8 cellular contexts compared by ENCODE assay signal in the genomic region with DNA sequence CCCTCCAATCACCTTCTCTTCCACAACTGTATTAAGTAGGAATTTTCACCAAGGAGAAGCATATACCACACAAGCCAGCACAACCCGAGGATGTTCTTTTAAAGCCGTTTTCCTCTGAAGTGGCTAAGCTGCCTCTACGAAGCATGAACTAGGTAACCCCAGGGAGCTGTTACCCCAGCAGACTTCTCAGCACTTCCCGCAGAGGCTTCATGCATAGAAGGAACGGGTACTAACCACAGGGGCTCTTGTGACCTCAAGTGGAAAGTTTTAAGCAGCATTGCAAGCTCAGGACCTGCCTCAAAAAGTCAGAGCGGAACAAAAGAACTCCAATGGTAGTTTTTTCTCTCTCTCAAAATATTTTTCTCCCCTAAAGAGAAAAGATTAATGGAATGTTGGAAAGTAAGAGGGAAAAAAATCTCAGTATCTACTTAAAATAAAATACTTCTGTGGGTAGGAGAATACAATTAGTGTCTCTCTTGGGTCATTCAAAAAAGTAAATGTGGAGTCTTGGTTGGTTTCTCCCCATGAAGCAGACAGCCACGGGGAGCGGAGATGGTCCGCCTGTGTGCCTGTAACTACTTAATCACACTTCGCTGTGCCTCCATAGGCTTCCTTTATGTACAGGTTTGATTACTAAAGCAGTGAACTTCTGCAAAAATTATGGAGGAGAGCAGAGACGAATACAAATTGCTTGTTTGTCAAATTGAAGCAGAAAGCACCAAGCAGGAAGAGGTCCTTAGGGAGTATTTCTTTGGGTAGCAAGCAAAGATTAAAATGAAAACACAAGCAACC. TPM values are rescaled to one million over a fixed set of nuclear protein-coding genes. Genes with fewer than 3 reads are reported as not detected.
DNase-seq lines count a peak whose midpoint lies in the region; ATAC-seq and TF ChIP-seq lines count a peak whose summit lies in the region.

No MANE protein-coding gene starts in this region.

- H3K4me3 Mint-ChIP-seq in H9 = no peak overlapping the region

- H3K36me3 ChIP-seq in OCI-LY1 (ENCODE audit: insufficient read depth, low read length) = peaks cover 32% of the 10 kb centered on the region

- H3F3A ChIP-seq in OCI-LY1 (ENCODE audit: insufficient read depth, low read length) = no peaks in the 10 kb centered on the region

- H2AFZ ChIP-seq in H9 (ENCODE audit: low read length) (no peak overlapping the region), OCI-LY1 (ENCODE audit: low read length) (no peak overlapping the region)

- H3K9ac ChIP-seq in H9 (ENCODE audit: extremely low read depth, insufficient read length, low read length) (no peak overlapping the region), OCI-LY1 (ENCODE audit: low read length) (peak overlapping the region; percentile 31; the same call in 1 of the 2 replicates)

- H4K91ac ChIP-seq in H9 (ENCODE audit: insufficient read length, low read depth, low read length) = no peak overlapping the region

- H3K14ac ChIP-seq in H9 (ENCODE audit: insufficient read depth, low read length) = no peak overlapping the region

- H3K27ac Mint-ChIP-seq in H9 = peak overlapping the region in 2 of 3 experiments; percentile 66 to 90; a peak in 6 of 7 replicates

- H2BK12ac ChIP-seq in H9 (ENCODE audit: insufficient read length, low read depth, low read length) = no peak overlapping the region

- H2BK20ac ChIP-seq in H9 (ENCODE audit: low read depth, low read length, poor library complexity, severe bottlenecking) = no peak overlapping the region

- H2BK15ac ChIP-seq in H9 (ENCODE audit: low read depth, low read length) = no peak overlapping the region

- no peak overlapping the region for H2AK5ac ChIP-seq in H9 (ENCODE audit: insufficient read length, low read length)

- H3K9me2 ChIP-seq in OCI-LY1 (ENCODE audit: low read depth, low read length) = no peaks in the 10 kb centered on the region

- no peak overlapping the region for H3T11ph ChIP-seq in H9 (ENCODE audit: low read length)

- H4K20me1 ChIP-seq in H9 (ENCODE audit: control insufficient read depth, insufficient read depth, insufficient read length) (no peaks in the 10 kb centered on the region), OCI-LY1 (ENCODE audit: insufficient read depth, low read length) (no peaks in the 10 kb centered on the region)

- DNase-seq in H9 (no peak), dorsolateral prefrontal cortex (no peak), NCI-H2081 (lab: John Stamatoyannopoulos, UW) (no peak), ecto neural progenitor cell (ENCODE audit: low spot score) (no peak), mesenteric fat pad (ENCODE audit: low spot score) (no peak)
- DNase-seq in stimulated activated naive CD8-positive, alpha-beta T cell treated with anti-CD3 and anti-CD28 coated beads, Interleukin-15, Interleukin-2, amounts not matched to agents 100 U/mL and 50 U/mL, for 24 hours = peak; percentile 55

- no peaks in the 10 kb centered on the region for H3K9me3 ChIP-seq in H9 (ENCODE audit: control insufficient read depth, low read depth, low read length)
- H3K9me3 ChIP-seq in OCI-LY1 (ENCODE audit: low read length) = no peaks in the 10 kb centered on the region

- H3K4ac ChIP-seq in H9 (ENCODE audit: low read depth, low read length) = no peak overlapping the region

- no peaks in the 10 kb centered on the region for H3K79me1 ChIP-seq in H9 (ENCODE audit: insufficient read depth, low read depth, low read length, poor library complexity, severe bottlenecking)

- no peak overlapping the region for H3K23ac ChIP-seq in H9 (ENCODE audit: insufficient read length, low read depth, low read length)

- H3K27me3 ChIP-seq in H9 (ENCODE audit: insufficient read depth, low read length) (no peaks in the 10 kb centered on the region), OCI-LY1 (ENCODE audit: insufficient read depth, low read length) (no peaks in the 10 kb centered on the region), dorsolateral prefrontal cortex (no peaks in the 10 kb centered on the region)

- no peaks in the 10 kb centered on the region for H3K27me3 Mint-ChIP-seq in H9 (ENCODE audit: low read depth)

- H4K5ac ChIP-seq in H9 (ENCODE audit: insufficient read length, low read depth, low read length) = no peak overlapping the region

- no peaks in the 10 kb centered on the region for H3K9me3 Mint-ChIP-seq in H9

- peaks cover 31 to 68% (median 57%) of the 10 kb centered on the region in 3 experiments; a peak in 6 of 7 replicates for H3K36me3 Mint-ChIP-seq in H9 (ENCODE audit: insufficient read depth in 1 of 3, low read depth in 3 of 3)

- intact Hi-C loops in dorsolateral prefrontal cortex (cut with DNase I) = no loop called here

- no peak overlapping the region for H4K8ac ChIP-seq in H9 (replicated peaks; ENCODE audit: insufficient read length, low read depth, low read length)

- H3K56ac ChIP-seq in H9 (ENCODE audit: insufficient read length, low read depth, low read length) = no peak overlapping the region

- H3K4me2 ChIP-seq in H9 (ENCODE audit: insufficient read depth, insufficient read length, low read length) (no peak overlapping the region), OCI-LY1 (ENCODE audit: low read length) (peak overlapping the region; percentile 63)

- H3K27ac ChIP-seq in H9 (ENCODE audit: insufficient read length, low read depth, low read length) (no peak overlapping the region), OCI-LY1 (ENCODE audit: low read depth, low read length, poor library complexity, severe bottlenecking) (peak overlapping the region; percentile 61), dorsolateral prefrontal cortex (peak overlapping the region in 54 of 59 donors; percentile 37 to 98 (median 80))

- H2BK120ac ChIP-seq in H9 (ENCODE audit: low read depth, low read length, poor library complexity, severe bottlenecking) = no peak overlapping the region

- peak overlapping the region; percentile 23 for H3K4me3 ChIP-seq in OCI-LY1 (ENCODE audit: low read depth, low read length, poor library complexity, severe bottlenecking)
- peak overlapping the region in 15 of 59 donors; percentile 6 to 51 (median 26) for H3K4me3 ChIP-seq in dorsolateral prefrontal cortex

- TF ChIP-seq CTCF in GM12873 (IDR thresholded peaks at IDR 0.05; ENCODE audit: insufficient read depth, low read depth, low read length, missing control alignments) = peak; percentile 1
- no peak for TF ChIP-seq CTCF in H9 (conservative IDR thresholded peaks at IDR 0.05)
- no peak for TF ChIP-seq CTCF in OCI-LY1 (IDR thresholded peaks at IDR 0.05; ENCODE audit: low read length)
- no peak for TF ChIP-seq CTCF in dorsolateral prefrontal cortex (IDR thresholded peaks at IDR 0.05 in 54 of 56, conservative IDR thresholded peaks at IDR 0.05 in 2 of 56; ENCODE audit: low read depth in 1 of 56, partially characterized antibody in 56 of 56)

- no CpG with 5 or more reads among the region's 11 CpGs for WGBS in H9 (ENCODE audit: extremely low coverage, insufficient read length, low lambda C conversion rate)

- ATAC-seq in stimulated activated naive CD8-positive, alpha-beta T cell treated with anti-CD3 and anti-CD28 coated beads, Interleukin-15, Interleukin-2, amounts not matched to agents 100 U/mL and 50 U/mL, for 24 hours = peak; percentile 98

- no peak overlapping the region for H2BK5ac ChIP-seq in H9 (ENCODE audit: insufficient read length, low read length)

- peaks cover 10 to 11% of the 10 kb centered on the region in 2 experiments for H3K4me1 Mint-ChIP-seq in H9

- H3K18ac ChIP-seq in H9 (ENCODE audit: insufficient read length, low read depth, low read length) = no peak overlapping the region

- H3K79me2 ChIP-seq in H9 (ENCODE audit: insufficient read depth, low read length) (no peaks in the 10 kb centered on the region), OCI-LY1 (ENCODE audit: insufficient read depth, low read length) (no peaks in the 10 kb centered on the region)

- H3K23me2 ChIP-seq in H9 (ENCODE audit: insufficient read length, low read depth, low read length, poor library complexity, severe bottlenecking) = no peaks in the 10 kb centered on the region

- no peaks in the 10 kb centered on the region; the same call in 1 of the 2 replicates for H3K4me1 ChIP-seq in H9 (ENCODE audit: insufficient read depth, low read length)
- peaks cover 20% of the 10 kb centered on the region for H3K4me1 ChIP-seq in OCI-LY1 (ENCODE audit: insufficient read depth, low read length, severe bottlenecking)

RNA-seq across cellular contexts. Expression of a gene that starts 40.9 kb away (rescaled TPM):
- total RNA-seq in H9 (2021) (30.4 and 30.7 TPM in 2 replicates), dorsolateral prefrontal cortex (10 to 100 TPM; 29.0 to 51.3 (median 40.7) TPM), mesenteric fat pad (16.6 TPM)

RNA-seq across cellular contexts. Expression of a gene that starts 52.0 kb away (rescaled TPM):
- total RNA-seq in H9 (2021) = 0.02 and 0.07 TPM in 2 replicates
- total RNA-seq in dorsolateral prefrontal cortex = 10 to 100 TPM in 15 of 120 experiments, 1 to 10 TPM in 105; 2.7 to 15.3 (median 6.8) TPM
- 14.2 TPM for total RNA-seq in mesenteric fat pad
